ENCODE assay signal across 22 cellular contexts in the genomic region with DNA sequence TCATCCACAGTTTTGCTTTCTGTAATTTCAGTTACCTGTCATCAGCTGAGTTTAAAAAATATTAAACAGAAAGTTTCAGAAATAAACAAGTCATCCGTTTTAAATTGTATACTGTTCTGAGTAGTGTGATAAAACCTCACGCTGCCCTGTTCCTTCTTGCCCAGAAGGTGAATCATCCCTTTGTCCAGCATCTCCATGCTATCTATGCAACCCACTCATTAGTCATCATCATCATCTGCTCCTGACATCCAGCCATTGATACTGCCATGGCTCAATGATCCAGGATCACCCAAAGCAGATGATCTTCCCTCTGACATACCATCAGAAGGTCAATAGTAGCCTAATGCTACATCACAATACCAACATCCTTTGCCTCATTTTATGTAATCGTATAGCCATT.
A peak's percentile ranks its signal among the peaks of the same experiment; 100 is the strongest.
DNase-seq lines count a peak whose midpoint lies in the region; ATAC-seq, FAIRE-seq and TF ChIP-seq lines count a peak whose summit lies in the region.
"Had no signal": no experiment of that assay in that cellular context is flagged by ENCODE, and none has a peak within 500 bp of the region (broad histone marks: within the 10 kb centered on the region; RNA-seq: fewer than 3 reads in every experiment).

No MANE protein-coding gene starts in this region.

- no peaks in the 10 kb centered on the region for H3K9me2 ChIP-seq in SK-N-SH

- H3K79me2 ChIP-seq in SK-N-SH (ENCODE audit: insufficient read depth) = no peaks in the 10 kb centered on the region
- H3K79me2 ChIP-seq in endothelial cell of umbilical vein (ENCODE audit: control insufficient read depth, insufficient read depth, low read length) = no peaks in the 10 kb centered on the region

- H3F3A ChIP-seq in SK-N-SH (replicated peaks; ENCODE audit: insufficient read depth) = no peaks in the 10 kb centered on the region

- CTCF ChIA-PET in SK-N-SH (lab: Yijun Ruan, JAX) = no interaction called here
- CTCF ChIA-PET in endothelial cell of umbilical vein (lab: Charles Lee) = no interaction called here

- no peak for FAIRE-seq in endothelial cell of umbilical vein (lab: Jason Lieb, UNC)
- FAIRE-seq: GM19239 had no signal

- H3K27me3 ChIP-seq in SK-N-SH (ENCODE audit: insufficient read depth) (no peaks in the 10 kb centered on the region), endothelial cell of umbilical vein (ENCODE audit: control insufficient read depth in 2 of 2, insufficient read depth in 2 of 2, low read length in 2 of 2) (no peaks in the 10 kb centered on the region)

- H3K27ac ChIP-seq in SK-N-SH (ENCODE audit: low read depth in 2 of 2, low read length in 1 of 2) (no peak overlapping the region), endothelial cell of umbilical vein (ENCODE audit: insufficient read depth, low read depth, low read length) (no peak overlapping the region)
- H3K27ac ChIP-seq: C4-2B, GM23248 had no signal

- TF ChIP-seq EP300 in SK-N-SH (IDR thresholded peaks at IDR 0.05; ENCODE audit: borderline replicate concordance in 1 of 2, low read depth in 1 of 2, low read length in 1 of 2) = no peak

- H3K9me3 ChIP-seq in SK-N-SH = no peaks in the 10 kb centered on the region
- no peaks in the 10 kb centered on the region for H3K9me3 ChIP-seq in endothelial cell of umbilical vein (replicated peaks; ENCODE audit: control insufficient read depth, insufficient read depth, low read length)
- H3K9me3 ChIP-seq: HAP-1 had no signal

- dilution Hi-C loops in endothelial cell of umbilical vein (cut with MboI; ENCODE audit: extremely low pct_ligation_motif_present, low sequenced_read_pairs) = no loop called here

- H3K9me1 ChIP-seq in endothelial cell of umbilical vein (replicated peaks; ENCODE audit: control insufficient read depth, extremely low read depth, insufficient read depth, low read length) = no peaks in the 10 kb centered on the region

- no TSS peak for BruUV-seq in endothelial cell of umbilical vein (replicated peaks; lab: Mats Ljungman, UMichigan)

- H4K20me1 ChIP-seq in SK-N-SH (ENCODE audit: insufficient read depth) (no peaks in the 10 kb centered on the region), endothelial cell of umbilical vein (replicated peaks; ENCODE audit: control insufficient read depth, extremely low read depth, insufficient read depth, low read length) (no peaks in the 10 kb centered on the region)

- H3K4me3 ChIP-seq in SK-N-SH (ENCODE audit: low read depth in 2 of 2, low read length in 1 of 2) (no peak overlapping the region), endothelial cell of umbilical vein (replicated peaks in 1 of 3; ENCODE audit: insufficient read depth in 1 of 3, low read depth in 1 of 3, low read length in 3 of 3) (no peak overlapping the region)
- H3K4me3 ChIP-seq: GM23248, HAP-1 had no signal

- ATAC-seq in HG02973 (IDR thresholded peaks at IDR 0.05; ENCODE audit: unreplicated experiment) = no peak
- no peak for ATAC-seq in HG03025 (IDR thresholded peaks at IDR 0.05; ENCODE audit: low FRiP score, unreplicated experiment)
- ATAC-seq: Panc1, Right ventricle myocardium inferior had no signal

- WGBS in SK-N-SH (ENCODE audit: low lambda C conversion rate) = 47% methylated on average over 3 of the region's 3 CpGs

- no peak overlapping the region for H2AFZ ChIP-seq in SK-N-SH (ENCODE audit: low read depth)
- no peak overlapping the region for H2AFZ ChIP-seq in endothelial cell of umbilical vein (ENCODE audit: low read depth, low read length)
- H2AFZ ChIP-seq: GM23248 had no signal

- H3K4me2 ChIP-seq in SK-N-SH = no peak overlapping the region
- no peak overlapping the region for H3K4me2 ChIP-seq in endothelial cell of umbilical vein (ENCODE audit: insufficient read depth, low read length)

- H3K9ac ChIP-seq in SK-N-SH (no peak overlapping the region), endothelial cell of umbilical vein (replicated peaks; ENCODE audit: extremely low read depth, insufficient read depth, low read length) (no peak overlapping the region)
- H3K9ac ChIP-seq: GM23248 had no signal

- TF ChIP-seq CTCF in SK-N-SH (IDR thresholded peaks at IDR 0.05) = no peak
- no peak for TF ChIP-seq CTCF in endothelial cell of umbilical vein (IDR thresholded peaks at IDR 0.05; ENCODE audit: extremely low read depth in 1 of 2, insufficient read depth in 1 of 2, low read depth in 1 of 2, low read length in 2 of 2)

- intact Hi-C loops in endothelial cell of umbilical vein (cut with micrococcal nuclease) = no loop called here

- H3K36me3 ChIP-seq in SK-N-SH (replicated peaks in 1 of 2; ENCODE audit: control insufficient read depth in 1 of 2, insufficient read depth in 2 of 2, low read length in 1 of 2) = no peaks in the 10 kb centered on the region
- H3K36me3 ChIP-seq in endothelial cell of umbilical vein (ENCODE audit: control insufficient read depth in 2 of 2, extremely low read depth in 1 of 2, insufficient read depth in 2 of 2, low read length in 2 of 2) = no peaks in the 10 kb centered on the region
- H3K36me3 ChIP-seq: HAP-1 had no signal

- no peak for TF ChIP-seq POLR2A in endothelial cell of umbilical vein (IDR thresholded peaks at IDR 0.05; ENCODE audit: low read depth, low read length)

- POLR2A ChIA-PET in SK-N-SH (lab: Yijun Ruan, JAX) (no interaction called here), endothelial cell of umbilical vein (lab: Charles Lee) (no interaction called here)

- DNase-seq in HT1080 (ENCODE audit: low read depth) = peak; percentile 72
- no peak for DNase-seq in SK-N-SH
- DNase-seq in endothelial cell of umbilical vein (ENCODE audit: low read depth, low spot score) = no peak
- DNase-seq in renal cortical epithelial cell (ENCODE audit: low read depth) = peak; percentile 6
- no peak for DNase-seq in NCI-H2227 treated with DMSO at 0.1 percent for 48 hours (lab: John Stamatoyannopoulos, UW)
- DNase-seq: AML-193, GF-D8, GM23248, KBM-7, NCI-H1048, NCI-H1436, NCI-H2029 treated with DMSO at 0.1 percent for 48 hours, NCI-H2171, NCI-H446 treated with DMSO at 0.1 percent for 48 hours, NCI-H69 had no signal

- H3K4me1 ChIP-seq in SK-N-SH (ENCODE audit: control insufficient read depth in 1 of 2, insufficient read depth in 2 of 2, low read depth in 1 of 2, low read length in 1 of 2) (no peaks in the 10 kb centered on the region), endothelial cell of umbilical vein (ENCODE audit: control insufficient read depth, extremely low read depth, insufficient read depth, low read length) (no peaks in the 10 kb centered on the region)
- H3K4me1 ChIP-seq: HAP-1 had no signal

- no peak for TF ChIP-seq RAD21 in SK-N-SH (IDR thresholded peaks at IDR 0.05; ENCODE audit: low read length)

TF ChIP-seq in SK-N-SH, 30 proteins besides CTCF, POLR2A, EP300 and RAD21 (continues in another document):
- TF ChIP-seq YY1 (IDR thresholded peaks at IDR 0.05; ENCODE audit: low read depth) = no peak
- TF ChIP-seq, protein P1, sequence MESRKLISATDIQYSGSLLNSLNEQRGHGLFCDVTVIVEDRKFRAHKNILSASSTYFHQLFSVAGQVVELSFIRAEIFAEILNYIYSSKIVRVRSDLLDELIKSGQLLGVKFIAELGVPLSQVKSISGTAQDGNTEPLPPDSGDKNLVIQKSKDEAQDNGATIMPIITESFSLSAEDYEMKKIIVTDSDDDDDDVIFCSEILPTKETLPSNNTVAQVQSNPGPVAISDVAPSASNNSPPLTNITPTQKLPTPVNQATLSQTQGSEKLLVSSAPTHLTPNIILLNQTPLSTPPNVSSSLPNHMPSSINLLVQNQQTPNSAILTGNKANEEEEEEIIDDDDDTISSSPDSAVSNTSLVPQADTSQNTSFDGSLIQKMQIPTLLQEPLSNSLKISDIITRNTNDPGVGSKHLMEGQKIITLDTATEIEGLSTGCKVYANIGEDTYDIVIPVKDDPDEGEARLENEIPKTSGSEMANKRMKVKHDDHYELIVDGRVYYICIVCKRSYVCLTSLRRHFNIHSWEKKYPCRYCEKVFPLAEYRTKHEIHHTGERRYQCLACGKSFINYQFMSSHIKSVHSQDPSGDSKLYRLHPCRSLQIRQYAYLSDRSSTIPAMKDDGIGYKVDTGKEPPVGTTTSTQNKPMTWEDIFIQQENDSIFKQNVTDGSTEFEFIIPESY (IDR thresholded peaks at IDR 0.05; ENCODE audit: borderline replicate concordance, low read depth) = no peak
- no peak for TF ChIP-seq MXI1 (IDR thresholded peaks at IDR 0.05; ENCODE audit: low read depth, low read length)
- TF ChIP-seq TAF1 (IDR thresholded peaks at IDR 0.05; ENCODE audit: borderline replicate concordance, low read depth, low read length) = no peak
- TF ChIP-seq RCOR1 (IDR thresholded peaks at IDR 0.05; ENCODE audit: low read length) = no peak

TF ChIP-seq in endothelial cell of umbilical vein, 7 proteins besides CTCF, POLR2A, EP300 and RAD21:
- TF ChIP-seq MYC (IDR thresholded peaks at IDR 0.05; ENCODE audit: low read depth, low read length) (no peak), JUN (IDR thresholded peaks at IDR 0.05; ENCODE audit: borderline replicate concordance, insufficient read depth, insufficient read length, low read depth) (peak; percentile 13), FOS (IDR thresholded peaks at IDR 0.05; ENCODE audit: borderline replicate concordance, insufficient read depth, low read length) (peak; percentile 34)

Comparison
In these comparisons a context has a peak if more than half of its experiments do, and no peak if none do; other contexts are left out.
1. DNase-seq: peak in HT1080 (single experiment) and renal cortical epithelial cell (single experiment); none in SK-N-SH (single experiment), endothelial cell of umbilical vein (single experiment) and NCI-H2227 treated with DMSO at 0.1 percent for 48 hours (single experiment).